Comparison of ENCODE assay signal across 8 cellular contexts in genomic region chr10:99534939-99535763, GRCh38. TPM values are rescaled to one million over a fixed set of nuclear protein-coding genes. Genes with fewer than 3 reads are reported as not detected.
DNase-seq lines count a peak whose midpoint lies in the region; ATAC-seq and TF ChIP-seq lines count a peak whose summit lies in the region.

No MANE protein-coding gene starts in this region.

- TF ChIP-seq CTCF in right atrium auricular region (IDR thresholded peaks at IDR 0.05) = no peak

- H3K27me3 ChIP-seq in right atrium auricular region (peaks cover 57 to 91% of the 10 kb centered on the region in 2 donors), aorta (ENCODE audit: control insufficient read depth in 1 of 2, insufficient read depth in 2 of 2, low read length in 1 of 2) (peaks cover 0 to 2% of the 10 kb centered on the region in 2 donors)

- H3K9me3 Mint-ChIP-seq in activated naive CD8-positive, alpha-beta T cell treated with anti-CD3 and anti-CD28 coated beads, Interleukin-2, amount 50 U/mL, for 24 hours = no peaks in the 10 kb centered on the region

- intact Hi-C loops in Right ventricle myocardium inferior (cut with DNase I) (no loop called here), aorta (cut with DNase I) (no loop called here)

- H3K4me3 ChIP-seq in right atrium auricular region = peak overlapping the region in 1 of 2 donors; percentile 38
- H3K4me3 ChIP-seq in aorta (ENCODE audit: low read length in 2 of 2) = peak overlapping the region in 1 of 2 donors; percentile 27

- ATAC-seq in Right ventricle myocardium inferior (peak; percentile 19), aorta (ENCODE audit: low FRiP score) (peak; percentile 61), HG03432 (IDR thresholded peaks at IDR 0.05; ENCODE audit: unreplicated experiment) (no peak), GM21619 (IDR thresholded peaks at IDR 0.05; ENCODE audit: unreplicated experiment) (no peak), GM19351 (IDR thresholded peaks at IDR 0.05; ENCODE audit: unreplicated experiment) (no peak)
- ATAC-seq in activated naive CD8-positive, alpha-beta T cell treated with anti-CD3 and anti-CD28 coated beads, Interleukin-2, amount 50 U/mL, for 24 hours = no peak

- H3K4me3 Mint-ChIP-seq in activated naive CD8-positive, alpha-beta T cell treated with anti-CD3 and anti-CD28 coated beads, Interleukin-2, amount 50 U/mL, for 24 hours = peak overlapping the region; percentile 51

- H3K36me3 ChIP-seq in right atrium auricular region (no peaks in the 10 kb centered on the region), aorta (ENCODE audit: control insufficient read depth in 1 of 2, insufficient read depth in 2 of 2, low read length in 1 of 2) (no peaks in the 10 kb centered on the region)

- H3K4me1 ChIP-seq in right atrium auricular region (peaks cover 0 to 57% of the 10 kb centered on the region in 2 donors), aorta (ENCODE audit: control insufficient read depth in 1 of 2, insufficient read depth in 2 of 2, low read length in 2 of 2) (no peaks in the 10 kb centered on the region)

- H3K36me3 Mint-ChIP-seq in activated naive CD8-positive, alpha-beta T cell treated with anti-CD3 and anti-CD28 coated beads, Interleukin-2, amount 50 U/mL, for 24 hours (ENCODE audit: low read depth) = no peaks in the 10 kb centered on the region

- no peak for DNase-seq in Right ventricle myocardium inferior (ENCODE audit: missing footprints)
- no peak for DNase-seq in right atrium auricular region (ENCODE audit: low spot score)
- no peak for DNase-seq in activated naive CD8-positive, alpha-beta T cell treated with anti-CD3 and anti-CD28 coated beads, Interleukin-2, amount 50 U/mL, for 24 hours
- DNase-seq in lung microvascular endothelial cell (ENCODE audit: low read depth in 2 of 2) = peak; percentile 41
- no peak for DNase-seq in aorta

- 1% methylated on average over 60 to 100 of the region's 100 CpGs for WGBS in aorta, 2 donors

- H3K27me3 Mint-ChIP-seq in activated naive CD8-positive, alpha-beta T cell treated with anti-CD3 and anti-CD28 coated beads, Interleukin-2, amount 50 U/mL, for 24 hours = peaks cover 91% of the 10 kb centered on the region

- no peak overlapping the region for H3K27ac Mint-ChIP-seq in activated naive CD8-positive, alpha-beta T cell treated with anti-CD3 and anti-CD28 coated beads, Interleukin-2, amount 50 U/mL, for 24 hours

- H3K4me1 Mint-ChIP-seq in activated naive CD8-positive, alpha-beta T cell treated with anti-CD3 and anti-CD28 coated beads, Interleukin-2, amount 50 U/mL, for 24 hours = peaks cover 39% of the 10 kb centered on the region

- no peaks in the 10 kb centered on the region for H3K9me3 ChIP-seq in right atrium auricular region
- H3K9me3 ChIP-seq in aorta (ENCODE audit: control insufficient read depth, low read length) = peaks cover 1% of the 10 kb centered on the region

- H3K27ac ChIP-seq in right atrium auricular region (no peak overlapping the region), aorta (ENCODE audit: low read depth in 1 of 2, low read length in 2 of 2) (no peak overlapping the region)

RNA-seq across cellular contexts. Expression of gene NKX2-3, which starts 2.4 kb away (rescaled TPM):
- total RNA-seq in Right ventricle myocardium inferior = not detected
- total RNA-seq in right atrium auricular region = not detected
- not detected in 2 replicates for total RNA-seq in lung microvascular endothelial cell
- under 1 TPM in 1 of 2 donors, not detected in 1; 0.60 TPM for total RNA-seq in aorta
- polyA plus RNA-seq in aorta = under 1 TPM; 0.05 to 0.50 TPM

Comparison
In these comparisons a context has a peak if more than half of its experiments do, and no peak if none do; other contexts are left out.
1. ATAC-seq: peak in Right ventricle myocardium inferior (single experiment) and aorta (single experiment); none in activated naive CD8-positive, alpha-beta T cell treated with anti-CD3 and anti-CD28 coated beads, Interleukin-2, amount 50 U/mL, for 24 hours (single experiment), HG03432 (single experiment), GM21619 (single experiment) and GM19351 (single experiment).
2. DNase-seq: peak in lung microvascular endothelial cell (2 of 2); none in Right ventricle myocardium inferior (single experiment), right atrium auricular region (single experiment), activated naive CD8-positive, alpha-beta T cell treated with anti-CD3 and anti-CD28 coated beads, Interleukin-2, amount 50 U/mL, for 24 hours (single experiment) and aorta (0 of 2).